Comparison of ENCODE assay signal across 14 cellular contexts in the genomic region with DNA sequence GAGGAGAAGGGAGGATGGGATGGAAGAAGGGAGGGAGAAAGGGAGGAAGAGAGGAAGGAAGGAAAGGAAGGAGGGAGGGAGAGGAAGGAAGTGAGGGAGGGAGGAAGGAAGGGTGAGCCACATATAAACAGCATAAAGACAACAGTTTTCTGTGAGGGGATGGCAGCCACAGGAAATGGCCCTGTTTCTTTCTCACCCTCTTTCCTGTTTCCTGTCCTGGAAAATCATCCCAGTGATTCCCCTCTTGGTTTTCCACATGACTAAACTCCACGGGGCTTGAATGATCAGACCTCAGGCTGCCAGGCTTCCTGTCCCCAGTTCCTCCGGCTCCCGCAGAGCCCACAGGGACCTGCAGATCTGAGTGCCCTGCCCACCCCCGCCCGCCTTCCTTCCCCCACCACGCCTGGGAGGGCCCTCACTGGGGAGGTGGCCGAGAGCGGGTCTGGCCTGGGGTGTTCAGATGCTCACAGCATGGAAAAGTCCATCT. TPM values are rescaled to one million over a fixed set of nuclear protein-coding genes. Genes with fewer than 3 reads are reported as not detected.
A peak's percentile ranks its signal among the peaks of the same experiment; 100 is the strongest.
DNase-seq lines count a peak whose midpoint lies in the region; ATAC-seq and TF ChIP-seq lines count a peak whose summit lies in the region.
"Had no signal": no experiment of that assay in that cellular context is flagged by ENCODE, and none has a peak within 500 bp of the region (broad histone marks: within the 10 kb centered on the region; RNA-seq: fewer than 3 reads in every experiment).

A gene with protein sequence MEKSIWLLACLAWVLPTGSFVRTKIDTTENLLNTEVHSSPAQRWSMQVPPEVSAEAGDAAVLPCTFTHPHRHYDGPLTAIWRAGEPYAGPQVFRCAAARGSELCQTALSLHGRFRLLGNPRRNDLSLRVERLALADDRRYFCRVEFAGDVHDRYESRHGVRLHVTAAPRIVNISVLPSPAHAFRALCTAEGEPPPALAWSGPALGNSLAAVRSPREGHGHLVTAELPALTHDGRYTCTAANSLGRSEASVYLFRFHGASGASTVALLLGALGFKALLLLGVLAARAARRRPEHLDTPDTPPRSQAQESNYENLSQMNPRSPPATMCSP (plus strand): TSS at position 418 of the 487 bp plus-strand sequence. CDS start 54 bp downstream, at position 472.

- no peak within 1 kb of the TSS for H3K4me3 ChIP-seq in CD4-positive, alpha-beta memory T cell (ENCODE audit: low read length in 2 of 2)

- peaks cover 0 to 5% (median 0%) of the 10 kb centered on the region in 8 donors for H3K9me3 Mint-ChIP-seq in CD4-positive, alpha-beta memory T cell
- no peaks in the 10 kb centered on the region for H3K9me3 Mint-ChIP-seq in dendritic cell treated with granulocyte-macrophage colony-stimulating factor and Interleukin-4, amounts not matched to agents 40 ng/mL and 50 ng/mL, for 4 days
- H3K9me3 Mint-ChIP-seq in nephron, result no peaks in the 10 kb centered on the region

- H3K4me1 ChIP-seq in CD4-positive, alpha-beta memory T cell (ENCODE audit: insufficient read depth, low read length), result peaks cover 15% of the 10 kb centered on the region

- H3K27ac ChIP-seq in CD4-positive, alpha-beta memory T cell (ENCODE audit: low read depth, low read length), result no peak within 1 kb of the TSS

- no peak for DNase-seq in CD4-positive, alpha-beta memory T cell
- DNase-seq in NCI-H82 treated with DMSO at 0.1 percent for 48 hours (lab: John Stamatoyannopoulos, UW; ENCODE audit: unreplicated experiment), result no peak
- DNase-seq: activated CD8-positive, alpha-beta memory T cell treated with anti-CD3 and anti-CD28 coated beads, Interleukin-2, amount 50 U/mL, for 48 hours; aorta; effector memory CD4-positive, alpha-beta T cell; mesendoderm; stimulated activated CD4-positive, alpha-beta T cell treated with anti-CD3 and anti-CD28 coated beads, Interleukin-4, amount 100 ng/mL, for 1 hour; T-helper 9 cell had no signal

- TF ChIP-seq CTCF in nephron (IDR thresholded peaks at IDR 0.05; ENCODE audit: unreplicated experiment in 3 of 3), result no peak

- no peaks in the 10 kb centered on the region for H3K9me3 ChIP-seq in CD4-positive, alpha-beta memory T cell (ENCODE audit: control insufficient read depth in 1 of 2, low read length in 2 of 2)

- 0 out of 2 replicates have a peak, but pooled peaks have one; percentile 46 for TF ChIP-seq EP300 in Ishikawa (IDR thresholded peaks at IDR 0.05; ENCODE audit: borderline replicate concordance)

- H3K27ac Mint-ChIP-seq in CD4-positive, alpha-beta memory T cell, result peak within 1 kb of the TSS in 5 of 7 donors; percentile 64 to 87 (median 84)
- H3K27ac Mint-ChIP-seq in dendritic cell treated with granulocyte-macrophage colony-stimulating factor and Interleukin-4, amounts not matched to agents 40 ng/mL and 50 ng/mL, for 4 days, result peak within 1 kb of the TSS; percentile 92
- H3K27ac Mint-ChIP-seq in nephron, result peak within 1 kb of the TSS in 2 of 3 experiments; percentile 35 to 40

- CTCF ChIA-PET in CD4-positive, alpha-beta memory T cell (lab: Charles Lee; ENCODE audit: partially characterized antibody), result no interaction called here

- peak within 1 kb of the TSS in 3 of 8 donors; percentile 32 to 62 (median 55) for H3K4me3 Mint-ChIP-seq in CD4-positive, alpha-beta memory T cell
- H3K4me3 Mint-ChIP-seq in dendritic cell treated with granulocyte-macrophage colony-stimulating factor and Interleukin-4, amounts not matched to agents 40 ng/mL and 50 ng/mL, for 4 days, result no peak within 1 kb of the TSS
- H3K4me3 Mint-ChIP-seq in nephron, result no peak within 1 kb of the TSS

- H3K27me3 Mint-ChIP-seq in CD4-positive, alpha-beta memory T cell, result peaks cover 5 to 11% of the 10 kb centered on the region in 2 donors
- H3K27me3 Mint-ChIP-seq in dendritic cell treated with granulocyte-macrophage colony-stimulating factor and Interleukin-4, amounts not matched to agents 40 ng/mL and 50 ng/mL, for 4 days, result no peaks in the 10 kb centered on the region
- H3K27me3 Mint-ChIP-seq in nephron (ENCODE audit: low read depth), result peaks cover 11% of the 10 kb centered on the region

- H3K36me3 Mint-ChIP-seq in CD4-positive, alpha-beta memory T cell, result no peaks in the 10 kb centered on the region
- no peaks in the 10 kb centered on the region for H3K36me3 Mint-ChIP-seq in dendritic cell treated with granulocyte-macrophage colony-stimulating factor and Interleukin-4, amounts not matched to agents 40 ng/mL and 50 ng/mL, for 4 days (ENCODE audit: low read depth)
- H3K36me3 Mint-ChIP-seq in nephron (ENCODE audit: low read depth), result no peaks in the 10 kb centered on the region

- TF ChIP-seq RAD21 in Ishikawa (IDR thresholded peaks at IDR 0.05; ENCODE audit: low read depth), result no peak

- POLR2A ChIA-PET in CD4-positive, alpha-beta memory T cell (lab: Charles Lee; ENCODE audit: partially characterized antibody), result no interaction called here

- no peaks in the 10 kb centered on the region for H3K36me3 ChIP-seq in CD4-positive, alpha-beta memory T cell (ENCODE audit: insufficient read depth, low read length)

- ATAC-seq in GM21381 (IDR thresholded peaks at IDR 0.05; ENCODE audit: unreplicated experiment) (no peak), HG02610 (IDR thresholded peaks at IDR 0.05; ENCODE audit: unreplicated experiment) (no peak), GM18861 (IDR thresholded peaks at IDR 0.05; ENCODE audit: unreplicated experiment) (no peak)

- peaks cover 14 to 27% (median 18%) of the 10 kb centered on the region in 4 donors for H3K4me1 Mint-ChIP-seq in CD4-positive, alpha-beta memory T cell
- H3K4me1 Mint-ChIP-seq in dendritic cell treated with granulocyte-macrophage colony-stimulating factor and Interleukin-4, amounts not matched to agents 40 ng/mL and 50 ng/mL, for 4 days (ENCODE audit: low read depth), result peaks cover 65% of the 10 kb centered on the region
- H3K4me1 Mint-ChIP-seq in nephron, result peaks cover 28% of the 10 kb centered on the region

- intact Hi-C loops in CD4-positive, alpha-beta memory T cell (cut with micrococcal nuclease), result no loop called here
- intact Hi-C loops in dendritic cell treated with granulocyte-macrophage colony-stimulating factor and Interleukin-4, amounts not matched to agents 40 ng/mL and 50 ng/mL, for 4 days (cut with micrococcal nuclease), result no loop called here

- no peaks in the 10 kb centered on the region for H3K27me3 ChIP-seq in CD4-positive, alpha-beta memory T cell (ENCODE audit: insufficient read depth, low read length)

TF ChIP-seq in Ishikawa, 13 proteins besides CTCF, POLR2A, EP300 and RAD21:
- no peak for TF ChIP-seq YY1 (IDR thresholded peaks at IDR 0.05; ENCODE audit: low read depth)
- no peak for TF ChIP-seq TAF1 (IDR thresholded peaks at IDR 0.05; ENCODE audit: low read depth)
- no peak for TF ChIP-seq NFIC (IDR thresholded peaks at IDR 0.05)
- TF ChIP-seq CEBPB (IDR thresholded peaks at IDR 0.05), result no peak

RNA-seq across cellular contexts. Expression of the gene that starts here (rescaled TPM):
- total RNA-seq in CD4-positive, alpha-beta memory T cell, result not detected
- polyA plus RNA-seq in CD4-positive, alpha-beta memory T cell, result not detected

Comparison
In these comparisons a context has a peak if more than half of its experiments do, and no peak if none do; other contexts are left out.
1. H3K27ac Mint-ChIP-seq: peak in every context shown above with its lines; median percentile 92 in dendritic cell treated with granulocyte-macrophage colony-stimulating factor and Interleukin-4, amounts not matched to agents 40 ng/mL and 50 ng/mL, for 4 days; 84 in CD4-positive, alpha-beta memory T cell; 38 in nephron.